ENCODE assay signal across 8 cellular contexts in the genomic region with DNA sequence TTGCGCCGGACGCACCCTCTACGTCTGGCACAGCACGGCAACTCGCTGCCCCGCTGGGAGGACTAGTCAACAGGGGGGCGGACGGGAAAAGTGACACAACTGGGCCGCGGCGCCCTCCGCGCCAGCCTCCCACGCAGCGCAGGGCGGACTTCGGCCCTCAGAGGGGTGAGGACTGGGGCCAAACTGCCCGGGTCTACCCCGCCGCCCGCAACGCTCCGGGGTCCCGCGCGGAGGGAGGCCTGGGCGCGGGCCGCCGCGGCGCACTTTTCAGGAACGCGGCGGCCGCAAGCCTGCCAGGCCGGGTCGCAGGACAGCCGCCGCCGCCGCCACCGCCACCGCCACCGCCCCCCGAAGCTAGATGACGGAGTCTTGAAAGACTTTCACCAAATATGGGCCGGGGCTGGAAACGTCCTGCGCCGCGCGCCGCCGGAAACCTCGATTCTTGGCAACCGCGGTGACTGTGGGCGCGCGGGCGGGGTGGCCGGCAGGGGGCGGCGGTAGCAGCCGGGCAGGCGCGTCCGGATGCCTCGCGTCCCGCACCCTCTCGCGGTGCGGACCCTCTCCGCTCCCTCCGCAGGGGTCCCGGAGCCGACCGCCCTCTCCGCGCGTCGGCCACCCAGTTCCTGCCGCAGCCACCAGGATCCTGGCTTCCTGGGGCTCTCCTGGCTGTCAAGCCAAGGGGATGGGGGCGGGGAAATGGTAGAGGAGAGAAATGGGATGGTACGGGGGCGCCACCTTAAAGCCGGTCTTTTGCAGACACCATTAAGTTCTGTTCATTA. TPM values are rescaled to one million over a fixed set of nuclear protein-coding genes. Genes with fewer than 3 reads are reported as not detected.
A peak's percentile ranks its signal among the peaks of the same experiment; 100 is the strongest.
DNase-seq lines count a peak whose midpoint lies in the region; ATAC-seq and TF ChIP-seq lines count a peak whose summit lies in the region.

No MANE protein-coding gene starts in this region.

- TF ChIP-seq POLR2A in vagina (IDR thresholded peaks at IDR 0.05): peak in 1 of 2 donors; percentile 70

- peak overlapping the region; percentile 88 to 94 (median 93) for H3K4me3 Mint-ChIP-seq in nephron

- no peaks in the 10 kb centered on the region for H3K9me3 Mint-ChIP-seq in nephron

- peaks cover 38% of the 10 kb centered on the region for H3K4me1 Mint-ChIP-seq in nephron

- no peaks in the 10 kb centered on the region for H3K36me3 Mint-ChIP-seq in nephron (ENCODE audit: low read depth)

- no peaks in the 10 kb centered on the region for H3K9me3 ChIP-seq in vagina

- H3K4me3 ChIP-seq in vagina: peak overlapping the region; percentile 62 to 65

- peak overlapping the region; percentile 84 to 98 (median 90) for H3K27ac Mint-ChIP-seq in nephron

- H3K27me3 Mint-ChIP-seq in nephron (ENCODE audit: low read depth): peaks cover 27% of the 10 kb centered on the region

- H3K27me3 ChIP-seq in vagina: no peaks in the 10 kb centered on the region

- peak; percentile 87 for ATAC-seq in HG02678 (IDR thresholded peaks at IDR 0.05; ENCODE audit: unreplicated experiment)

- intact Hi-C loops in vagina (cut with DNase I): loop anchor here (10.0 kb wide), 1 partner anchor 112 kb away; a partner anchor contains a TSS

- H3K36me3 ChIP-seq in vagina: no peaks in the 10 kb centered on the region

- H3K27ac ChIP-seq in vagina: peak overlapping the region; percentile 98

- DNase-seq in AG08396 (ENCODE audit: low spot score) (peak; percentile 78), NCI-H1694 (lab: John Stamatoyannopoulos, UW) (peak; percentile 17), fibroblast of the conjunctiva (ENCODE audit: low read depth) (peak; percentile 76), vagina (ENCODE audit: extremely low spot score in 2 of 2) (no peak)
- peak; percentile 82 for DNase-seq in activated CD8-positive, alpha-beta memory T cell treated with anti-CD3 and anti-CD28 coated beads, Interleukin-2, amount 50 U/mL, for 48 hours

- peaks cover 22% of the 10 kb centered on the region for H3K4me1 ChIP-seq in vagina

- peak; percentile 77 for TF ChIP-seq CTCF in GM12874 (IDR thresholded peaks at IDR 0.05; ENCODE audit: insufficient read depth, low read depth, low read length)
- TF ChIP-seq CTCF in nephron (IDR thresholded peaks at IDR 0.05; ENCODE audit: unreplicated experiment in 3 of 3): peak; percentile 73 to 87 (median 83)
- TF ChIP-seq CTCF in vagina (IDR thresholded peaks at IDR 0.05): peak in 2 of 3 experiments; percentile 76 to 86

RNA-seq across cellular contexts. Expression of a gene that starts 3.7 kb away (rescaled TPM):
- total RNA-seq in vagina: 130 TPM

Comparison
In these comparisons a context has a peak if more than half of its experiments do, and no peak if none do; other contexts are left out.
1. DNase-seq: peak in AG08396 (single experiment), NCI-H1694 (single experiment), activated CD8-positive, alpha-beta memory T cell treated with anti-CD3 and anti-CD28 coated beads, Interleukin-2, amount 50 U/mL, for 48 hours (single experiment) and fibroblast of the conjunctiva (single experiment); none in vagina (0 of 2).
2. Peak in every context shown above with its lines, with median percentiles within 50 percentile points of each other: CTCF ChIP-seq.